ENCODE assay signal across 12 cellular contexts in the genomic region with DNA sequence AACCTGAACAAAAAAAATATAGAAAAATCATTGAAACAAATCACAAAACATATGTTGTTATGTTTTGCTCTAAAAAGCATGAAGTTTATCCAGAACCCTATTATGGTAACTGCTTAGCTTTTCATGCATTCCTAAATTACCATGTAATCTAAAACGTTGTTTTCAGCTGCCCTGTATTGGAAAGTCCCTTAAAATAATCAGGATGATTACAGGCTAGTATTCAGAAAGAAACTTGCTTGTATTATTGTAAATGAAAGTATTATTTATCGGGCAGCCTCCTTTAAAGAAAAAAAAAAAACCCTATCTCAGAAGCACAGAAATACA.
DNase-seq lines count a peak whose midpoint lies in the region; ATAC-seq and TF ChIP-seq lines count a peak whose summit lies in the region.
"Had no signal": no experiment of that assay in that cellular context is flagged by ENCODE, and none has a peak within 500 bp of the region (broad histone marks: within the 10 kb centered on the region; RNA-seq: fewer than 3 reads in every experiment).

No MANE protein-coding gene starts in this region.

- DNase-seq in AG10803 (ENCODE audit: low read depth): peak; percentile 56
- peak in 1 of 2 experiments; percentile 48 for DNase-seq in SJCRH30
- DNase-seq in epithelial cell of proximal tubule (ENCODE audit: low read depth): peak; percentile 61
- no peak for DNase-seq in osteoblast (ENCODE audit: insufficient read length, low spot score, missing footprints)
- no peak for DNase-seq in NCI-H1436 (lab: John Stamatoyannopoulos, UW)
- no peak for DNase-seq in GM20000 (ENCODE audit: low spot score)
- DNase-seq: activated CD8-positive, alpha-beta T cell treated with anti-CD3 and anti-CD28 coated beads, Interleukin-2, amount 10 ng/mL, durations not matched to agents 7 days and 5 days; aorta; CD4-positive, alpha-beta T cell; posterior cingulate gyrus had no signal

- ATAC-seq in GM21447 (IDR thresholded peaks at IDR 0.05; ENCODE audit: unreplicated experiment): no peak
- ATAC-seq in HG03565 (IDR thresholded peaks at IDR 0.05; ENCODE audit: unreplicated experiment): no peak
- ATAC-seq: activated CD8-positive, alpha-beta T cell treated with anti-CD3 and anti-CD28 coated beads, Interleukin-2, amount 10 ng/mL, durations not matched to agents 7 days and 5 days had no signal

- H3K27me3 ChIP-seq in SJCRH30 (no peaks in the 10 kb centered on the region), osteoblast (ENCODE audit: insufficient read depth, low read length) (no peaks in the 10 kb centered on the region)

- H2AFZ ChIP-seq in osteoblast (ENCODE audit: low read length): no peak overlapping the region

- H3K4me3 ChIP-seq in AG10803 (ENCODE audit: low read length): no peak overlapping the region
- H3K4me3 ChIP-seq in SJCRH30: peak overlapping the region; percentile 20
- H3K4me3 ChIP-seq in epithelial cell of proximal tubule (ENCODE audit: low read depth, low read length): no peak overlapping the region
- H3K4me3 ChIP-seq in osteoblast (ENCODE audit: insufficient read depth, low read length): peak overlapping the region; percentile 7

- H4K20me1 ChIP-seq in osteoblast (ENCODE audit: insufficient read depth, low read length): no peaks in the 10 kb centered on the region

- TF ChIP-seq CTCF in AG10803 (conservative IDR thresholded peaks at IDR 0.05; ENCODE audit: low read length): no peak
- TF ChIP-seq CTCF in epithelial cell of proximal tubule (conservative IDR thresholded peaks at IDR 0.05; ENCODE audit: low read depth, low read length): no peak
- TF ChIP-seq CTCF in osteoblast (IDR thresholded peaks at IDR 0.05; ENCODE audit: extremely low read depth, low read depth, low read length): no peak
- no peak for TF ChIP-seq CTCF in GM20000 (IDR thresholded peaks at IDR 0.05; ENCODE audit: extremely low read depth, missing control alignments)

- H3K9me3 ChIP-seq in SJCRH30 (replicated peaks) (no peaks in the 10 kb centered on the region), osteoblast (ENCODE audit: low read depth, low read length) (no peaks in the 10 kb centered on the region)

- H3K4me2 ChIP-seq in osteoblast (ENCODE audit: insufficient read depth, low read length): peak overlapping the region; percentile 64

- H3K4me1 ChIP-seq in SJCRH30: peaks cover 14% of the 10 kb centered on the region
- peaks cover 40% of the 10 kb centered on the region for H3K4me1 ChIP-seq in osteoblast (ENCODE audit: insufficient read depth, low read length)

- H3K27ac ChIP-seq in SJCRH30 (peak overlapping the region; percentile 94), osteoblast (ENCODE audit: low read depth, low read length) (peak overlapping the region; percentile 68)

- H3K36me3 ChIP-seq in SJCRH30 (no peaks in the 10 kb centered on the region), osteoblast (ENCODE audit: insufficient read depth, low read length) (no peaks in the 10 kb centered on the region)

- H3K79me2 ChIP-seq in osteoblast (ENCODE audit: insufficient read depth, low read length): no peaks in the 10 kb centered on the region

Comparison
In these comparisons a context has a peak if more than half of its experiments do, and no peak if none do; other contexts are left out.
1. DNase-seq: peak in AG10803 (single experiment) and epithelial cell of proximal tubule (single experiment); none in osteoblast (single experiment), NCI-H1436 (single experiment) and GM20000 (single experiment).
2. H3K4me3 ChIP-seq: peak in SJCRH30 (single experiment) and osteoblast (single experiment); none in AG10803 (single experiment) and epithelial cell of proximal tubule (single experiment).